ENCODE assay signal across 4 cellular contexts in the genomic region with DNA sequence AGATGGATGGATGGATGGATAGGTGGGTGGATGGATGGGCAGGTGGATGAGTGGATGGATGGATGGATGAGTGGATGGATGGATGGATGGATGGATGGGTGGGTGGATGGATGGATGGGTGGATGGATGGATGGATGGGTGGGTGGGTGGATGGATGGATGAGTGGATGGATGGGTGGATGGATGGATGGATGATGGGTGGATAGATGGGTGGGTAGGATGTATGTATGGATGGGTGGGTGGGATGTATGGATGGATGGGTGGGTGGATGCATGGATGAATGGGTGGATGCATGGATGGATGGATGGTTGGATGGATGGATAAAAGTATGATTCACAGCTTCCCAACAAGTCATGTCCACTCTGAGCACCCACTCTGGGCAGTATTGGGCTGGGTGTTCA. TPM values are rescaled to one million over a fixed set of nuclear protein-coding genes. Genes with fewer than 3 reads are reported as not detected.
"Had no signal": no experiment of that assay in that cellular context is flagged by ENCODE, and none has a peak within 500 bp of the region (broad histone marks: within the 10 kb centered on the region; RNA-seq: fewer than 3 reads in every experiment).

No MANE protein-coding gene starts in this region.

RNA-seq across cellular contexts. Expression of a gene that starts 5.2 kb away (rescaled TPM):
- total RNA-seq: LHCN-M2, M059J, MCF 10A, NCI-H460 had no signal

RNA-seq across cellular contexts. Expression of a gene that starts 29.7 kb away (rescaled TPM):
- total RNA-seq: LHCN-M2, MCF 10A, NCI-H460 had no signal
